20 cellular contexts compared by ENCODE assay signal in genomic region chr11:61724437-61724836, GRCh38. TPM values are rescaled to one million over a fixed set of nuclear protein-coding genes. Genes with fewer than 3 reads are reported as not detected.
DNase-seq lines count a peak whose midpoint lies in the region; ATAC-seq and TF ChIP-seq lines count a peak whose summit lies in the region.
"Had no signal": no experiment of that assay in that cellular context is flagged by ENCODE, and none has a peak within 500 bp of the region (broad histone marks: within the 10 kb centered on the region; RNA-seq: fewer than 3 reads in every experiment).

No MANE protein-coding gene starts in this region.

- H3K36me3 ChIP-seq in left ventricle myocardium inferior (peaks cover 31% of the 10 kb centered on the region), gastroesophageal sphincter (peaks cover 0 to 61% of the 10 kb centered on the region in 2 donors), neuronal stem cell (replicated peaks in 1 of 2; ENCODE audit: control insufficient read depth in 2 of 2, insufficient read depth in 2 of 2, low read length in 2 of 2) (peaks cover 27 to 84% of the 10 kb centered on the region in 2 donors)

- WGBS in gastroesophageal sphincter (ENCODE audit: low coverage in 1 of 2), 2 donors: 92% methylated on average over 3 of the region's 9 CpGs; no CpG with 5 or more reads in 1 of the 2 donors
- no CpG with 5 or more reads among the region's 9 CpGs for WGBS in neuronal stem cell (ENCODE audit: extremely low coverage in 2 of 2, insufficient read length in 2 of 2, insufficient replicate concordance in 1 of 2), 2 donors

- H3K27me3 Mint-ChIP-seq in activated T-helper 17 cell treated with anti-CD3 and anti-CD28 coated beads, Interleukin-2, amount 50 U/mL, for 72 hours: no peaks in the 10 kb centered on the region
- H3K27me3 Mint-ChIP-seq: CD4-positive, alpha-beta T cell had no signal

- no peak overlapping the region for H2AFZ ChIP-seq in neuronal stem cell (ENCODE audit: low read length)

- H3K27ac ChIP-seq in left ventricle myocardium inferior (replicated peaks) (peak overlapping the region; percentile 28), gastroesophageal sphincter (peak overlapping the region in 1 of 4 donors; percentile 18), neuronal stem cell (replicated peaks; ENCODE audit: low read length) (no peak overlapping the region)
- H3K27ac ChIP-seq: 22Rv1; A549; BLaER1 treated with 17β-estradiol and CSF1 and Interleukin-3, amounts not matched to agents 10 nM and 100 nM; C4-2B had no signal

- no peak overlapping the region for H3K4me2 ChIP-seq in neuronal stem cell (ENCODE audit: insufficient read depth, low read length, poor library complexity, severe bottlenecking)
- H3K4me2 ChIP-seq: A549; BLaER1 treated with 17β-estradiol and CSF1 and Interleukin-3, amounts not matched to agents 10 nM and 100 nM had no signal

- no peak overlapping the region for H2BK12ac ChIP-seq in neuronal stem cell (ENCODE audit: low read length)

- H3K4me1 ChIP-seq in left ventricle myocardium inferior (peaks cover 9% of the 10 kb centered on the region), gastroesophageal sphincter (peaks cover 0 to 19% (median 0%) of the 10 kb centered on the region in 3 donors), neuronal stem cell (ENCODE audit: control insufficient read depth in 2 of 2, insufficient read depth in 1 of 2, low read depth in 1 of 2, low read length in 2 of 2) (peaks cover under 1% of the 10 kb centered on the region in 2 donors)
- H3K4me1 ChIP-seq: Caco-2 had no signal

- peak; percentile 66 for ATAC-seq in Right ventricle myocardium inferior
- no peak for ATAC-seq in left cardiac atrium
- ATAC-seq in gastroesophageal sphincter: peak; percentile 56
- ATAC-seq in activated T-helper 17 cell treated with anti-CD3 and anti-CD28 coated beads, Interleukin-2, amount 50 U/mL, for 72 hours (replicated peaks): no peak
- no peak for ATAC-seq in HG03139 (IDR thresholded peaks at IDR 0.05; ENCODE audit: unreplicated experiment)
- ATAC-seq: A549; CD8-positive, alpha-beta T cell had no signal

- H3K4me3 ChIP-seq in left ventricle myocardium inferior: no peak overlapping the region
- no peak overlapping the region for H3K4me3 ChIP-seq in gastroesophageal sphincter
- H3K4me3 ChIP-seq in neuronal stem cell (ENCODE audit: low read length in 2 of 2): no peak overlapping the region
- H3K4me3 ChIP-seq: A549; BLaER1 treated with 17β-estradiol and CSF1 and Interleukin-3, amounts not matched to agents 10 nM and 100 nM had no signal

- no peak overlapping the region for H2BK5ac ChIP-seq in neuronal stem cell (ENCODE audit: low read length)

- DNase-seq in Right ventricle myocardium inferior (ENCODE audit: missing footprints): no peak
- no peak for DNase-seq in left cardiac atrium
- DNase-seq in left ventricle myocardium inferior: no peak
- DNase-seq in cardiac septum (ENCODE audit: low spot score): no peak
- DNase-seq in neuronal stem cell (ENCODE audit: low spot score): no peak
- DNase-seq: AML-193; Caco-2; Calu3; CD4-positive, alpha-beta T cell; CD8-positive, alpha-beta T cell; DMS79 treated with DMSO at 0.1 percent for 48 hours; GF-D8 had no signal

- no peaks in the 10 kb centered on the region for H3K9me3 Mint-ChIP-seq in activated T-helper 17 cell treated with anti-CD3 and anti-CD28 coated beads, Interleukin-2, amount 50 U/mL, for 72 hours
- H3K9me3 Mint-ChIP-seq: CD4-positive, alpha-beta T cell; CD8-positive, alpha-beta T cell had no signal

- H3K27me3 ChIP-seq in left ventricle myocardium inferior (ENCODE audit: low read depth): no peaks in the 10 kb centered on the region
- H3K27me3 ChIP-seq in gastroesophageal sphincter: no peaks in the 10 kb centered on the region
- H3K27me3 ChIP-seq in neuronal stem cell (ENCODE audit: control insufficient read depth in 3 of 3, insufficient read depth in 3 of 3, low read depth in 1 of 3, low read length in 3 of 3): no peaks in the 10 kb centered on the region

- intact Hi-C loops in Right ventricle myocardium inferior (cut with DNase I): no loop called here
- intact Hi-C loops in left cardiac atrium (cut with DNase I): no loop called here
- intact Hi-C loops in left ventricle myocardium inferior (cut with micrococcal nuclease): no loop called here
- intact Hi-C loops in cardiac septum (cut with DNase I): loop anchor here (10.0 kb wide), 1 partner anchor 250 kb away; no protein-coding TSS in a partner anchor

- no peak overlapping the region for H4K8ac ChIP-seq in neuronal stem cell (ENCODE audit: low read depth, low read length)

- H2AK5ac ChIP-seq in neuronal stem cell (ENCODE audit: low read depth, low read length): no peak overlapping the region

- H3K9me3 ChIP-seq in left ventricle myocardium inferior (replicated peaks) (no peaks in the 10 kb centered on the region), gastroesophageal sphincter (no peaks in the 10 kb centered on the region), neuronal stem cell (replicated peaks in 1 of 2; ENCODE audit: control insufficient read depth in 2 of 2, insufficient read depth in 1 of 2, low read depth in 1 of 2, low read length in 2 of 2) (peaks cover 0 to 1% of the 10 kb centered on the region in 2 donors)
- H3K9me3 ChIP-seq: A549; BLaER1 treated with 17β-estradiol and CSF1 and Interleukin-3, amounts not matched to agents 10 nM and 100 nM; Caco-2 had no signal

- H3K36me3 Mint-ChIP-seq in activated T-helper 17 cell treated with anti-CD3 and anti-CD28 coated beads, Interleukin-2, amount 50 U/mL, for 72 hours (ENCODE audit: low read depth): no peaks in the 10 kb centered on the region
- H3K36me3 Mint-ChIP-seq: CD8-positive, alpha-beta T cell had no signal

- H3K14ac ChIP-seq in neuronal stem cell (ENCODE audit: low read length): peak overlapping the region; percentile 75

- no peak overlapping the region for H3K18ac ChIP-seq in neuronal stem cell (ENCODE audit: low read length)

- H3K4me3 Mint-ChIP-seq in activated T-helper 17 cell treated with anti-CD3 and anti-CD28 coated beads, Interleukin-2, amount 50 U/mL, for 72 hours: no peak overlapping the region
- H3K4me3 Mint-ChIP-seq: B cell; CD4-positive, alpha-beta T cell; CD8-positive, alpha-beta T cell had no signal

- TF ChIP-seq POLR2A in gastroesophageal sphincter (IDR thresholded peaks at IDR 0.05): no peak

- no peak for TF ChIP-seq CTCF in left ventricle myocardium inferior (IDR thresholded peaks at IDR 0.05; ENCODE audit: borderline replicate concordance)
- TF ChIP-seq CTCF in gastroesophageal sphincter (IDR thresholded peaks at IDR 0.05): no peak

- no peak overlapping the region for H2BK120ac ChIP-seq in neuronal stem cell (ENCODE audit: low read depth, low read length)

- peak overlapping the region; percentile 59 for H3K23ac ChIP-seq in neuronal stem cell (ENCODE audit: low read depth, low read length, poor library complexity)

- H3K9ac ChIP-seq in neuronal stem cell (ENCODE audit: low read depth, low read length, poor library complexity): peak overlapping the region; percentile 35
- H3K9ac ChIP-seq: BLaER1 treated with 17β-estradiol and CSF1 and Interleukin-3, amounts not matched to agents 10 nM and 100 nM had no signal

- no peak overlapping the region for H3K4ac ChIP-seq in neuronal stem cell (ENCODE audit: low read length)

- H3K4me1 Mint-ChIP-seq in activated T-helper 17 cell treated with anti-CD3 and anti-CD28 coated beads, Interleukin-2, amount 50 U/mL, for 72 hours: no peaks in the 10 kb centered on the region
- H3K4me1 Mint-ChIP-seq: B cell had no signal

- H3K27ac Mint-ChIP-seq in activated T-helper 17 cell treated with anti-CD3 and anti-CD28 coated beads, Interleukin-2, amount 50 U/mL, for 72 hours: no peak overlapping the region
- H3K27ac Mint-ChIP-seq: B cell; CD4-positive, alpha-beta T cell; CD8-positive, alpha-beta T cell had no signal

- no peak overlapping the region for H2BK15ac ChIP-seq in neuronal stem cell (ENCODE audit: low read length)

- peaks cover 5% of the 10 kb centered on the region for H3K79me1 ChIP-seq in neuronal stem cell (ENCODE audit: low read depth, low read length)

- H4K91ac ChIP-seq in neuronal stem cell (ENCODE audit: low read depth, low read length, poor library complexity): no peak overlapping the region

- TF ChIP-seq EP300 in gastroesophageal sphincter (IDR thresholded peaks at IDR 0.05): no peak

RNA-seq across cellular contexts. Expression of gene MYRF, which starts 28.0 kb away (rescaled TPM):
- 0.30 TPM for total RNA-seq in Right ventricle myocardium inferior
- 1 to 10 TPM; 4.0 to 5.0 TPM for total RNA-seq in left cardiac atrium
- 0.14 TPM for total RNA-seq in left ventricle myocardium inferior
- total RNA-seq in cardiac septum: 0.27 TPM
- under 1 TPM; 0.10 to 0.78 (median 0.19) TPM for total RNA-seq in gastroesophageal sphincter
- 5.7 TPM for polyA plus RNA-seq in neuronal stem cell (2013, experiment 1 of 2)
- 6.0 TPM for polyA plus RNA-seq in neuronal stem cell (2013, experiment 2 of 2)
- total RNA-seq in activated T-helper 17 cell treated with anti-CD3 and anti-CD28 coated beads, Interleukin-2, amount 50 U/mL, for 72 hours: 1 to 10 TPM; 1.2 to 5.9 TPM

RNA-seq across cellular contexts. Expression of gene DAGLA, which starts 44.2 kb away (rescaled TPM):
- total RNA-seq in Right ventricle myocardium inferior (4.3 TPM), left cardiac atrium (1 to 10 TPM; 4.1 to 5.0 TPM), left ventricle myocardium inferior (3.2 TPM), cardiac septum (3.3 TPM), gastroesophageal sphincter (1 to 10 TPM; 1.5 to 5.6 (median 3.4) TPM)
- polyA plus RNA-seq in neuronal stem cell (2013, experiment 1 of 2): 3.7 TPM
- 3.5 TPM for polyA plus RNA-seq in neuronal stem cell (2013, experiment 2 of 2)
- total RNA-seq in activated T-helper 17 cell treated with anti-CD3 and anti-CD28 coated beads, Interleukin-2, amount 50 U/mL, for 72 hours: under 1 TPM; 0.11 to 0.13 TPM
- total RNA-seq: B cell had no signal

Comparison
In these comparisons a context has a peak if more than half of its experiments do, and no peak if none do; other contexts are left out.
1. ATAC-seq: peak in Right ventricle myocardium inferior (single experiment) and gastroesophageal sphincter (single experiment); none in left cardiac atrium (0 of 2), activated T-helper 17 cell treated with anti-CD3 and anti-CD28 coated beads, Interleukin-2, amount 50 U/mL, for 72 hours (single experiment) and HG03139 (single experiment).